In genomic region chr1:149936076-149936991, GRCh38 we compare ENCODE assay signal across 8 cellular contexts. TPM values are rescaled to one million over a fixed set of nuclear protein-coding genes. Genes with fewer than 3 reads are reported as not detected.
DNase-seq lines count a peak whose midpoint lies in the region; ATAC-seq lines count a peak whose summit lies in the region.

Gene MTMR11 (minus strand): TSS chr1:149936879. CDS start chr1:149936647, 232 bp downstream.

- H3K9me3 Mint-ChIP-seq in T-helper 2 cell treated with Interferon-gamma antibody and Interleukin-4, amounts not matched to agents 5 μg/mL and 100 μg/mL, for 36 hours = no peaks in the 10 kb centered on the region
- H3K9me3 Mint-ChIP-seq in activated CD4-positive, alpha-beta memory T cell treated with anti-CD3 and anti-CD28 coated beads, Interleukin-2, amount 10 ng/mL, durations not matched to agents 7 days and 5 days = no peaks in the 10 kb centered on the region

- DNase-seq in T-helper 2 cell treated with Interferon-gamma antibody and Interleukin-4, amounts not matched to agents 5 μg/mL and 100 μg/mL, for 36 hours (ENCODE audit: low spot score) = no peak
- DNase-seq in T-helper 2 cell (no peak), Right ventricle myocardium superior (no peak), GM19240 (ENCODE audit: insufficient read length, low spot score) (no peak), 8988T (no peak)
- DNase-seq in activated CD4-positive, alpha-beta memory T cell treated with anti-CD3 and anti-CD28 coated beads, Interleukin-2, amount 10 ng/mL, durations not matched to agents 7 days and 5 days = no peak

- no peaks in the 10 kb centered on the region for H3K36me3 Mint-ChIP-seq in T-helper 2 cell treated with Interferon-gamma antibody and Interleukin-4, amounts not matched to agents 5 μg/mL and 100 μg/mL, for 36 hours (ENCODE audit: low read depth)
- H3K36me3 Mint-ChIP-seq in activated CD4-positive, alpha-beta memory T cell treated with anti-CD3 and anti-CD28 coated beads, Interleukin-2, amount 10 ng/mL, durations not matched to agents 7 days and 5 days (ENCODE audit: low read depth) = peaks cover 5% of the 10 kb centered on the region

- POLR2A ChIA-PET in activated CD4-positive, alpha-beta memory T cell treated with anti-CD3 and anti-CD28 coated beads, Interleukin-2, amount 10 ng/mL, durations not matched to agents 7 days and 5 days (lab: Charles Lee) = interaction anchor here (1.1 to 6.8 kb wide), 2 partner anchors 8 to 50 kb away, joined by 3 to 53 read pairs; a partner anchor contains a TSS

- peak within 1 kb of the TSS; percentile 95 for H3K4me3 ChIP-seq in rectal smooth muscle tissue (ENCODE audit: low read length)

- no peaks in the 10 kb centered on the region for H3K27me3 ChIP-seq in rectal smooth muscle tissue (ENCODE audit: control insufficient read depth, insufficient read depth, low read length)

- ATAC-seq in Right ventricle myocardium superior (ENCODE audit: poor library complexity) = peak; percentile 35
- ATAC-seq in HG03460 (IDR thresholded peaks at IDR 0.05; ENCODE audit: unreplicated experiment) = no peak

- peaks cover 26% of the 10 kb centered on the region for H3K4me1 Mint-ChIP-seq in T-helper 2 cell treated with Interferon-gamma antibody and Interleukin-4, amounts not matched to agents 5 μg/mL and 100 μg/mL, for 36 hours (ENCODE audit: low read depth)
- H3K4me1 Mint-ChIP-seq in activated CD4-positive, alpha-beta memory T cell treated with anti-CD3 and anti-CD28 coated beads, Interleukin-2, amount 10 ng/mL, durations not matched to agents 7 days and 5 days = peaks cover 45% of the 10 kb centered on the region

- H3K4me1 ChIP-seq in rectal smooth muscle tissue (ENCODE audit: control insufficient read depth, insufficient read depth, low read length) = peaks cover 24% of the 10 kb centered on the region

- H3K4me3 Mint-ChIP-seq in T-helper 2 cell treated with Interferon-gamma antibody and Interleukin-4, amounts not matched to agents 5 μg/mL and 100 μg/mL, for 36 hours = peak within 1 kb of the TSS; percentile 46
- H3K4me3 Mint-ChIP-seq in activated CD4-positive, alpha-beta memory T cell treated with anti-CD3 and anti-CD28 coated beads, Interleukin-2, amount 10 ng/mL, durations not matched to agents 7 days and 5 days = no peak within 1 kb of the TSS

- peak within 1 kb of the TSS; percentile 72 for H3K27ac ChIP-seq in rectal smooth muscle tissue (ENCODE audit: low read depth, low read length)

- intact Hi-C loops in Right ventricle myocardium superior (cut with DNase I) = no loop called here

- H3K9ac ChIP-seq in rectal smooth muscle tissue (ENCODE audit: low read length) = peak within 1 kb of the TSS; percentile 88

- H3K36me3 ChIP-seq in rectal smooth muscle tissue (ENCODE audit: control insufficient read depth, insufficient read depth, low read length) = peaks cover 10% of the 10 kb centered on the region

- CTCF ChIA-PET in activated CD4-positive, alpha-beta memory T cell treated with anti-CD3 and anti-CD28 coated beads, Interleukin-2, amount 10 ng/mL, durations not matched to agents 7 days and 5 days (lab: Charles Lee) = no interaction called here

- H3K27ac Mint-ChIP-seq in T-helper 2 cell treated with Interferon-gamma antibody and Interleukin-4, amounts not matched to agents 5 μg/mL and 100 μg/mL, for 36 hours = peak within 1 kb of the TSS; percentile 63
- peak within 1 kb of the TSS; percentile 63 for H3K27ac Mint-ChIP-seq in activated CD4-positive, alpha-beta memory T cell treated with anti-CD3 and anti-CD28 coated beads, Interleukin-2, amount 10 ng/mL, durations not matched to agents 7 days and 5 days

- no peaks in the 10 kb centered on the region for H3K27me3 Mint-ChIP-seq in T-helper 2 cell treated with Interferon-gamma antibody and Interleukin-4, amounts not matched to agents 5 μg/mL and 100 μg/mL, for 36 hours (ENCODE audit: low read depth)
- no peaks in the 10 kb centered on the region for H3K27me3 Mint-ChIP-seq in activated CD4-positive, alpha-beta memory T cell treated with anti-CD3 and anti-CD28 coated beads, Interleukin-2, amount 10 ng/mL, durations not matched to agents 7 days and 5 days

RNA-seq across cellular contexts. Expression of gene MTMR11, which starts in this region (rescaled TPM):
- total RNA-seq in activated CD4-positive, alpha-beta memory T cell treated with anti-CD3 and anti-CD28 coated beads, Interleukin-2, amount 10 ng/mL, durations not matched to agents 7 days and 5 days = 10 to 100 TPM; 19.2 to 20.7 TPM
- 2.0 TPM for total RNA-seq in Right ventricle myocardium superior
